In the genomic region with DNA sequence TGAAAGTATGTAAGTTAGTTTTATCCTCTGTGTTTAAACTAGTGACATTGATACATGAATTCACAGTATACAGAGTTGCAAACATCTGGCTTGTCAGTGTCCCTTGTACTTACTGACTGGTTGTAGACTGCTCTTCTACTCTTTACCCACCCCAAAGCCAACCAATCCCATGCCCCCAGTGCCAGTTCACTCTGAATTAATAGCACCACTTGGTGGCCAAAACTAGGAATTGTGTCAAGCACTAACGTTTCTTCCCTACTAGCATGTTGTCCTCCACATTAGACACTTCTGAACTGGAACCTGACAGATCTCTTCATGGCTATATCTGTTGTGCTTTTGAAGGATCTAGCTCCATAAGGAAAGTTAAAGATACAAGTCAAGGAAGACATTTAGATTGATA, we compare ENCODE assay signal across 9 cellular contexts. TPM values are rescaled to one million over a fixed set of nuclear protein-coding genes. Genes with fewer than 3 reads are reported as not detected.
A peak's percentile ranks its signal among the peaks of the same experiment; 100 is the strongest.
DNase-seq lines count a peak whose midpoint lies in the region; ATAC-seq and TF ChIP-seq lines count a peak whose summit lies in the region.
"Had no signal": no experiment of that assay in that cellular context is flagged by ENCODE, and none has a peak within 500 bp of the region (broad histone marks: within the 10 kb centered on the region; RNA-seq: fewer than 3 reads in every experiment).

No MANE protein-coding gene starts in this region.

- TF ChIP-seq CTCF in OCI-LY7 (conservative IDR thresholded peaks at IDR 0.05; ENCODE audit: low read length) (peak; percentile 69), fibroblast of the aortic adventitia (IDR thresholded peaks at IDR 0.05; ENCODE audit: insufficient read depth, low read length) (peak; percentile 36)

- H3K4me1 ChIP-seq in OCI-LY7 (ENCODE audit: insufficient read depth, low read length, poor library complexity, severe bottlenecking), result no peaks in the 10 kb centered on the region

- no peak overlapping the region for H3K4me2 ChIP-seq in OCI-LY7 (ENCODE audit: low read length)

- no TSS peak for BruUV-seq in OCI-LY7 (replicated peaks; lab: Mats Ljungman, UMichigan)

- CTCF ChIA-PET in OCI-LY7 (lab: Charles Lee; ENCODE audit: unreplicated experiment), result no interaction called here

- no peak overlapping the region for H2AFZ ChIP-seq in OCI-LY7 (ENCODE audit: low read length)

- peak; percentile 65 for DNase-seq in D341Med (ENCODE audit: low spot score)
- DNase-seq in H4 (ENCODE audit: low spot score), result peak; percentile 23
- peak; percentile 33 for DNase-seq in OCI-LY7 (ENCODE audit: low spot score)
- peak; percentile 30 for DNase-seq in fibroblast of the aortic adventitia (ENCODE audit: low read depth)
- DNase-seq in amniotic stem cell (lab: John Stamatoyannopoulos, UW), result no peak
- no peak for DNase-seq in activated CD4-positive, CD25-positive, alpha-beta regulatory T cell (lab: John Stamatoyannopoulos, UW)
- no peak for DNase-seq in NK-92 (lab: John Stamatoyannopoulos, UW; ENCODE audit: unreplicated experiment)

- H3K4me3 ChIP-seq in OCI-LY7 (ENCODE audit: low read depth, low read length, poor library complexity, severe bottlenecking), result no peak overlapping the region
- H3K4me3 ChIP-seq in fibroblast of the aortic adventitia (ENCODE audit: low read depth, low read length), result no peak overlapping the region
- H3K4me3 ChIP-seq: lung had no signal

- no peaks in the 10 kb centered on the region for H3K36me3 ChIP-seq in OCI-LY7 (ENCODE audit: insufficient read depth, low read length)

- H3K9me2 ChIP-seq in OCI-LY7 (ENCODE audit: insufficient read depth, low read length), result no peaks in the 10 kb centered on the region

- intact Hi-C loops in OCI-LY7 (cut with micrococcal nuclease; ENCODE audit: unreplicated experiment), result no loop called here

- no peaks in the 10 kb centered on the region for H4K20me1 ChIP-seq in OCI-LY7 (ENCODE audit: insufficient read depth, low read length)

- POLR2A ChIA-PET in OCI-LY7 (lab: Charles Lee), result interaction anchor here (1.1 to 1.4 kb wide), 2 partner anchors 9 to 11 kb away, joined by 3 read pairs; no protein-coding TSS in a partner anchor

- no peak overlapping the region for H3K27ac ChIP-seq in OCI-LY7 (ENCODE audit: low read depth, low read length, poor library complexity, severe bottlenecking)

- H3K9me3 ChIP-seq in OCI-LY7 (ENCODE audit: low read length), result no peaks in the 10 kb centered on the region

- no peak for ATAC-seq in GM21576 (IDR thresholded peaks at IDR 0.05; ENCODE audit: unreplicated experiment)

- no peaks in the 10 kb centered on the region for H3K79me2 ChIP-seq in OCI-LY7 (ENCODE audit: insufficient read depth, low read depth, low read length)

RNA-seq across cellular contexts. Expression of gene OTX1, which starts 27.2 kb away (rescaled TPM):
- 0.64 and 0.85 TPM in 2 replicates for total RNA-seq in H4 (2014; rRNA removed; shearing (Covaris generic))
- total RNA-seq in OCI-LY7 (2014; rRNA removed; shearing (Covaris generic)), result 1.0 and 1.3 TPM in 2 replicates
- 2.5 and 2.9 TPM in 2 replicates for total RNA-seq in OCI-LY7 (2022)
- total RNA-seq in fibroblast of the aortic adventitia (ENCODE audit: low replicate concordance), result 0.27 and 0.57 TPM in 2 replicates

Comparison
In these comparisons a context has a peak if more than half of its experiments do, and no peak if none do; other contexts are left out.
1. DNase-seq: peak in D341Med (single experiment), H4 (single experiment), OCI-LY7 (single experiment) and fibroblast of the aortic adventitia (single experiment); none in amniotic stem cell (single experiment), activated CD4-positive, CD25-positive, alpha-beta regulatory T cell (0 of 4) and NK-92 (single experiment).